Comparison of ENCODE assay signal across 1 cellular context in genomic region chr5:91848453-91848852, GRCh38.
TF ChIP-seq lines count a peak whose summit lies in the region.

No MANE protein-coding gene starts in this region.

TF ChIP-seq in WTC11, 78 proteins besides CTCF, POLR2A, EP300 and RAD21 (continued from another document):
- no peak for TF ChIP-seq ATF3 (CRISPR knock-in tag; conservative IDR thresholded peaks at IDR 0.05)
- TF ChIP-seq ZNF121 (CRISPR knock-in tag; IDR thresholded peaks at IDR 0.05): no peak
- no peak for TF ChIP-seq SMAD4 (CRISPR knock-in tag; IDR thresholded peaks at IDR 0.05)
- TF ChIP-seq ZNF425 (CRISPR knock-in tag; conservative IDR thresholded peaks at IDR 0.05): no peak
- no peak for TF ChIP-seq CREM (CRISPR knock-in tag; IDR thresholded peaks at IDR 0.05)
- no peak for TF ChIP-seq ZNF317 (CRISPR knock-in tag; IDR thresholded peaks at IDR 0.05; ENCODE audit: borderline replicate concordance, low read depth)
- TF ChIP-seq MAX (CRISPR knock-in tag; IDR thresholded peaks at IDR 0.05): no peak
- no peak for TF ChIP-seq ZBTB21 (CRISPR knock-in tag; IDR thresholded peaks at IDR 0.05; ENCODE audit: borderline replicate concordance)
- TF ChIP-seq ZSCAN18 (CRISPR knock-in tag; IDR thresholded peaks at IDR 0.05): no peak
- TF ChIP-seq ZNF416 (CRISPR knock-in tag; IDR thresholded peaks at IDR 0.05): no peak
- TF ChIP-seq SP1 (CRISPR knock-in tag; conservative IDR thresholded peaks at IDR 0.05): no peak
- no peak for TF ChIP-seq ETV6 (CRISPR knock-in tag; IDR thresholded peaks at IDR 0.05)
- no peak for TF ChIP-seq TEAD1 (CRISPR knock-in tag; IDR thresholded peaks at IDR 0.05)
